In genomic region chr17:8375738-8376259, GRCh38 we compare ENCODE assay signal across 8 cellular contexts. TPM values are rescaled to one million over a fixed set of nuclear protein-coding genes. Genes with fewer than 3 reads are reported as not detected.
DNase-seq lines count a peak whose midpoint lies in the region; ATAC-seq lines count a peak whose summit lies in the region.

No MANE protein-coding gene starts in this region.

- peak overlapping the region; percentile 88 for H3K27ac ChIP-seq in mesodermal cell (ENCODE audit: low read depth, low read length, severe bottlenecking)

- no peaks in the 10 kb centered on the region for H3K9me3 ChIP-seq in mesodermal cell (ENCODE audit: control insufficient read depth, low read length)

- intact Hi-C loops in dendritic cell treated with granulocyte-macrophage colony-stimulating factor and Interleukin-4, amounts not matched to agents 40 ng/mL and 50 ng/mL, for 4 days (cut with micrococcal nuclease), result loop anchor here (5.0 kb wide), 1 partner anchor 128 kb away; the partner anchor contains the start of genes CTC1 and PFAS

- DNase-seq in DMS 273 (lab: John Stamatoyannopoulos, UW; ENCODE audit: unreplicated experiment) (peak; percentile 57), DMS 273 treated with DMSO at 0.1 percent for 48 hours (lab: John Stamatoyannopoulos, UW) (no peak), NCI-H748 (lab: John Stamatoyannopoulos, UW; ENCODE audit: unreplicated experiment) (peak; percentile 76), ureter (ENCODE audit: low spot score) (peak; percentile 66), hepatic stellate cell (ENCODE audit: low spot score) (no peak)

- H3K4me1 ChIP-seq in mesodermal cell (ENCODE audit: control insufficient read depth, insufficient read depth, low read length, poor library complexity, severe bottlenecking), result peaks cover 12% of the 10 kb centered on the region

- WGBS in mesodermal cell (ENCODE audit: insufficient coverage in 2 of 2), 2 experiments, result 89 to 92% methylated on average over 14 to 18 of the region's 18 CpGs

- no peak for ATAC-seq in GM18867 (IDR thresholded peaks at IDR 0.05; ENCODE audit: unreplicated experiment)

- no peaks in the 10 kb centered on the region for H3K27me3 Mint-ChIP-seq in dendritic cell treated with granulocyte-macrophage colony-stimulating factor and Interleukin-4, amounts not matched to agents 40 ng/mL and 50 ng/mL, for 4 days

- peak overlapping the region; percentile 87 for H3K4me3 Mint-ChIP-seq in dendritic cell treated with granulocyte-macrophage colony-stimulating factor and Interleukin-4, amounts not matched to agents 40 ng/mL and 50 ng/mL, for 4 days

- H3K36me3 ChIP-seq in mesodermal cell (ENCODE audit: control insufficient read depth, insufficient read depth, low read length), result peaks cover 59% of the 10 kb centered on the region

- peaks cover 80% of the 10 kb centered on the region for H3K36me3 Mint-ChIP-seq in dendritic cell treated with granulocyte-macrophage colony-stimulating factor and Interleukin-4, amounts not matched to agents 40 ng/mL and 50 ng/mL, for 4 days (ENCODE audit: low read depth)

- H3K4me1 Mint-ChIP-seq in dendritic cell treated with granulocyte-macrophage colony-stimulating factor and Interleukin-4, amounts not matched to agents 40 ng/mL and 50 ng/mL, for 4 days (ENCODE audit: low read depth), result peaks cover 30% of the 10 kb centered on the region

- H3K4me3 ChIP-seq in mesodermal cell (ENCODE audit: extremely low read depth, insufficient read depth, low read length, poor library complexity, severe bottlenecking), result peak overlapping the region; percentile 58

- H3K9me3 Mint-ChIP-seq in dendritic cell treated with granulocyte-macrophage colony-stimulating factor and Interleukin-4, amounts not matched to agents 40 ng/mL and 50 ng/mL, for 4 days, result no peaks in the 10 kb centered on the region

- H3K27ac Mint-ChIP-seq in dendritic cell treated with granulocyte-macrophage colony-stimulating factor and Interleukin-4, amounts not matched to agents 40 ng/mL and 50 ng/mL, for 4 days, result peak overlapping the region; percentile 86

RNA-seq across cellular contexts. Expression of gene RPL26, which starts 7.2 kb away (rescaled TPM):
- 2,672 TPM for polyA plus RNA-seq in mesodermal cell (2013, experiment 1 of 2)
- polyA plus RNA-seq in mesodermal cell (2013, experiment 2 of 2), result 2,827 TPM
- 2,627 TPM for total RNA-seq in ureter

RNA-seq across cellular contexts. Expression of gene RNF222, which starts 21.8 kb away (rescaled TPM):
- not detected for polyA plus RNA-seq in mesodermal cell (2013, experiment 1 of 2)
- not detected for polyA plus RNA-seq in mesodermal cell (2013, experiment 2 of 2)
- total RNA-seq in ureter, result not detected

RNA-seq across cellular contexts. Expression of gene ODF4, which starts 36.2 kb away (rescaled TPM):
- polyA plus RNA-seq in mesodermal cell (2013, experiment 1 of 2), result not detected
- not detected for polyA plus RNA-seq in mesodermal cell (2013, experiment 2 of 2)
- not detected for total RNA-seq in ureter

RNA-seq across cellular contexts. Expression of gene NDEL1, which starts 59.9 kb away (rescaled TPM):
- polyA plus RNA-seq in mesodermal cell (2013, experiment 1 of 2), result 45.7 TPM
- polyA plus RNA-seq in mesodermal cell (2013, experiment 2 of 2), result 44.0 TPM
- total RNA-seq in ureter, result 84.5 TPM

Comparison
In these comparisons a context has a peak if more than half of its experiments do, and no peak if none do; other contexts are left out.
1. DNase-seq: peak in DMS 273 (single experiment), NCI-H748 (single experiment) and ureter (single experiment); none in DMS 273 treated with DMSO at 0.1 percent for 48 hours (single experiment) and hepatic stellate cell (single experiment).